Comparison of ENCODE assay signal across 1 cellular context in the genomic region with DNA sequence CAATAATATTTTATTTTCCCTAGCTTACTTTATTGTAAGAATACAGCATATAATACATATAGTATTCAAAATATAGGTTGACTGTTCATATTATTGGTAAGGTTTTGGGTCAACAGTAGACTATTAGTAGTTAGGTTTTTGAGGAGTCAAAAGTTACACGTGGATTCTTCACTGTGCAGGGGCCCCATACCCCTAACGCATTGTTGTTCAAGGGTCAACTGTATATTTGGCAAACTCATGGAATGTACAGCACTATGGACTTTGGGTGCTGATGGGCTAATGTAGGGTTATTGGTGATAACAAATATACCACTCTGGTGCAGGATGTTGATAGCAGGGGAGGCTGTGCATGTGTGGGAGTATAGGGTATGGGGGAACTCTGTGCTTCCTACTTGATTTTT.
TF ChIP-seq lines count a peak whose summit lies in the region.

No MANE protein-coding gene starts in this region.

TF ChIP-seq in HepG2, 621 proteins besides CTCF, POLR2A, EP300 and RAD21 (continued from another document and continues in another):
- TF ChIP-seq, protein P1, sequence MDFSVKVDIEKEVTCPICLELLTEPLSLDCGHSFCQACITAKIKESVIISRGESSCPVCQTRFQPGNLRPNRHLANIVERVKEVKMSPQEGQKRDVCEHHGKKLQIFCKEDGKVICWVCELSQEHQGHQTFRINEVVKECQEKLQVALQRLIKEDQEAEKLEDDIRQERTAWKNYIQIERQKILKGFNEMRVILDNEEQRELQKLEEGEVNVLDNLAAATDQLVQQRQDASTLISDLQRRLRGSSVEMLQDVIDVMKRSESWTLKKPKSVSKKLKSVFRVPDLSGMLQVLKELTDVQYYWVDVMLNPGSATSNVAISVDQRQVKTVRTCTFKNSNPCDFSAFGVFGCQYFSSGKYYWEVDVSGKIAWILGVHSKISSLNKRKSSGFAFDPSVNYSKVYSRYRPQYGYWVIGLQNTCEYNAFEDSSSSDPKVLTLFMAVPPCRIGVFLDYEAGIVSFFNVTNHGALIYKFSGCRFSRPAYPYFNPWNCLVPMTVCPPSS (IDR thresholded peaks at IDR 0.05): no peak
- TF ChIP-seq PAF1 (CRISPR knock-in tag; IDR thresholded peaks at IDR 0.05) (no peak), CHD4 (IDR thresholded peaks at IDR 0.05; ENCODE audit: borderline replicate concordance, low read length) (peak; percentile 37; the same call in 1 of the 2 replicates), ZNF790 (CRISPR knock-in tag; IDR thresholded peaks at IDR 0.05; ENCODE audit: borderline replicate concordance) (no peak), ISL2 (CRISPR knock-in tag; IDR thresholded peaks at IDR 0.05) (peak; percentile 67; the same call in 1 of the 2 replicates), ZNF792 (CRISPR knock-in tag; IDR thresholded peaks at IDR 0.05) (no peak), MYC (CRISPR knock-in tag; IDR thresholded peaks at IDR 0.05; ENCODE audit: borderline replicate concordance) (no peak), NKX3-1 (CRISPR knock-in tag; IDR thresholded peaks at IDR 0.05) (no peak), NONO (IDR thresholded peaks at IDR 0.05) (no peak), NONO (CRISPR knock-in tag; conservative IDR thresholded peaks at IDR 0.05) (0 out of 2 replicates have a peak, but pooled peaks have one; percentile 24), PHF21A (CRISPR knock-in tag; IDR thresholded peaks at IDR 0.05) (peak; percentile 38; the same call in 1 of the 2 replicates), KLF11 (CRISPR knock-in tag; IDR thresholded peaks at IDR 0.05) (no peak), HDAC6 (IDR thresholded peaks at IDR 0.05; ENCODE audit: low read depth, low read length) (no peak), TOE1 (CRISPR knock-in tag; IDR thresholded peaks at IDR 0.05) (no peak), FOXA1 (IDR thresholded peaks at IDR 0.05) (no peak), FOXA1 (CRISPR knock-in tag; IDR thresholded peaks at IDR 0.05) (peak; percentile 46), BRD4 (CRISPR knock-in tag; IDR thresholded peaks at IDR 0.05) (no peak), ZNF501 (CRISPR knock-in tag; IDR thresholded peaks at IDR 0.05) (no peak), NFE2L1 (CRISPR knock-in tag; IDR thresholded peaks at IDR 0.05; ENCODE audit: borderline replicate concordance) (no peak), AGO2 (optimal IDR thresholded peaks at IDR 0.05; ENCODE audit: low read depth, low read length) (no peak), ZNF781 (CRISPR knock-in tag; IDR thresholded peaks at IDR 0.05; ENCODE audit: borderline replicate concordance, not compliant biosample characterization) (no peak), BHLHE40 (IDR thresholded peaks at IDR 0.05; ENCODE audit: low read length) (no peak), RFX5 (IDR thresholded peaks at IDR 0.05; ENCODE audit: low read depth, low read length) (no peak), ZFP62 (CRISPR knock-in tag; IDR thresholded peaks at IDR 0.05) (no peak), ZFP36L1 (CRISPR knock-in tag; IDR thresholded peaks at IDR 0.05) (no peak), FOXC1 (CRISPR knock-in tag; IDR thresholded peaks at IDR 0.05; ENCODE audit: borderline replicate concordance) (no peak), TBL1XR1 (IDR thresholded peaks at IDR 0.05; ENCODE audit: borderline replicate concordance, low read length, partially characterized antibody) (no peak), ZSCAN29 (CRISPR knock-in tag; conservative IDR thresholded peaks at IDR 0.05) (no peak), XBP1 (CRISPR knock-in tag; IDR thresholded peaks at IDR 0.05) (no peak), PPARG (CRISPR knock-in tag; conservative IDR thresholded peaks at IDR 0.05) (0 out of 2 replicates have a peak, but pooled peaks have one; percentile 42), ZNF296 (CRISPR knock-in tag; conservative IDR thresholded peaks at IDR 0.05) (no peak), ZNF253 (CRISPR knock-in tag; IDR thresholded peaks at IDR 0.05; ENCODE audit: borderline replicate concordance) (no peak)
- TF ChIP-seq, protein P2, sequence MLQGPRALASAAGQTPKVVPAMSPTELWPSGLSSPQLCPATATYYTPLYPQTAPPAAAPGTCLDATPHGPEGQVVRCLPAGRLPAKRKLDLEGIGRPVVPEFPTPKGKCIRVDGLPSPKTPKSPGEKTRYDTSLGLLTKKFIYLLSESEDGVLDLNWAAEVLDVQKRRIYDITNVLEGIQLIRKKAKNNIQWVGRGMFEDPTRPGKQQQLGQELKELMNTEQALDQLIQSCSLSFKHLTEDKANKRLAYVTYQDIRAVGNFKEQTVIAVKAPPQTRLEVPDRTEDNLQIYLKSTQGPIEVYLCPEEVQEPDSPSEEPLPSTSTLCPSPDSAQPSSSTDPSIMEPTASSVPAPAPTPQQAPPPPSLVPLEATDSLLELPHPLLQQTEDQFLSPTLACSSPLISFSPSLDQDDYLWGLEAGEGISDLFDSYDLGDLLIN (CRISPR knock-in tag; IDR thresholded peaks at IDR 0.05; ENCODE audit: borderline replicate concordance): no peak
- TF ChIP-seq, protein P3, sequence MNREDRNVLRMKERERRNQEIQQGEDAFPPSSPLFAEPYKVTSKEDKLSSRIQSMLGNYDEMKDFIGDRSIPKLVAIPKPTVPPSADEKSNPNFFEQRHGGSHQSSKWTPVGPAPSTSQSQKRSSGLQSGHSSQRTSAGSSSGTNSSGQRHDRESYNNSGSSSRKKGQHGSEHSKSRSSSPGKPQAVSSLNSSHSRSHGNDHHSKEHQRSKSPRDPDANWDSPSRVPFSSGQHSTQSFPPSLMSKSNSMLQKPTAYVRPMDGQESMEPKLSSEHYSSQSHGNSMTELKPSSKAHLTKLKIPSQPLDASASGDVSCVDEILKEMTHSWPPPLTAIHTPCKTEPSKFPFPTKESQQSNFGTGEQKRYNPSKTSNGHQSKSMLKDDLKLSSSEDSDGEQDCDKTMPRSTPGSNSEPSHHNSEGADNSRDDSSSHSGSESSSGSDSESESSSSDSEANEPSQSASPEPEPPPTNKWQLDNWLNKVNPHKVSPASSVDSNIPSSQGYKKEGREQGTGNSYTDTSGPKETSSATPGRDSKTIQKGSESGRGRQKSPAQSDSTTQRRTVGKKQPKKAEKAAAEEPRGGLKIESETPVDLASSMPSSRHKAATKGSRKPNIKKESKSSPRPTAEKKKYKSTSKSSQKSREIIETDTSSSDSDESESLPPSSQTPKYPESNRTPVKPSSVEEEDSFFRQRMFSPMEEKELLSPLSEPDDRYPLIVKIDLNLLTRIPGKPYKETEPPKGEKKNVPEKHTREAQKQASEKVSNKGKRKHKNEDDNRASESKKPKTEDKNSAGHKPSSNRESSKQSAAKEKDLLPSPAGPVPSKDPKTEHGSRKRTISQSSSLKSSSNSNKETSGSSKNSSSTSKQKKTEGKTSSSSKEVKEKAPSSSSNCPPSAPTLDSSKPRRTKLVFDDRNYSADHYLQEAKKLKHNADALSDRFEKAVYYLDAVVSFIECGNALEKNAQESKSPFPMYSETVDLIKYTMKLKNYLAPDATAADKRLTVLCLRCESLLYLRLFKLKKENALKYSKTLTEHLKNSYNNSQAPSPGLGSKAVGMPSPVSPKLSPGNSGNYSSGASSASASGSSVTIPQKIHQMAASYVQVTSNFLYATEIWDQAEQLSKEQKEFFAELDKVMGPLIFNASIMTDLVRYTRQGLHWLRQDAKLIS (CRISPR knock-in tag; IDR thresholded peaks at IDR 0.05): no peak
- TF ChIP-seq, protein P4, sequence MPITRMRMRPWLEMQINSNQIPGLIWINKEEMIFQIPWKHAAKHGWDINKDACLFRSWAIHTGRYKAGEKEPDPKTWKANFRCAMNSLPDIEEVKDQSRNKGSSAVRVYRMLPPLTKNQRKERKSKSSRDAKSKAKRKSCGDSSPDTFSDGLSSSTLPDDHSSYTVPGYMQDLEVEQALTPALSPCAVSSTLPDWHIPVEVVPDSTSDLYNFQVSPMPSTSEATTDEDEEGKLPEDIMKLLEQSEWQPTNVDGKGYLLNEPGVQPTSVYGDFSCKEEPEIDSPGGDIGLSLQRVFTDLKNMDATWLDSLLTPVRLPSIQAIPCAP (CRISPR knock-in tag; IDR thresholded peaks at IDR 0.05; ENCODE audit: low read depth): no peak
- TF ChIP-seq, protein P5, sequence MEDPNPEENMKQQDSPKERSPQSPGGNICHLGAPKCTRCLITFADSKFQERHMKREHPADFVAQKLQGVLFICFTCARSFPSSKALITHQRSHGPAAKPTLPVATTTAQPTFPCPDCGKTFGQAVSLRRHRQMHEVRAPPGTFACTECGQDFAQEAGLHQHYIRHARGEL (CRISPR knock-in tag; IDR thresholded peaks at IDR 0.05): no peak
- TF ChIP-seq, protein P6, sequence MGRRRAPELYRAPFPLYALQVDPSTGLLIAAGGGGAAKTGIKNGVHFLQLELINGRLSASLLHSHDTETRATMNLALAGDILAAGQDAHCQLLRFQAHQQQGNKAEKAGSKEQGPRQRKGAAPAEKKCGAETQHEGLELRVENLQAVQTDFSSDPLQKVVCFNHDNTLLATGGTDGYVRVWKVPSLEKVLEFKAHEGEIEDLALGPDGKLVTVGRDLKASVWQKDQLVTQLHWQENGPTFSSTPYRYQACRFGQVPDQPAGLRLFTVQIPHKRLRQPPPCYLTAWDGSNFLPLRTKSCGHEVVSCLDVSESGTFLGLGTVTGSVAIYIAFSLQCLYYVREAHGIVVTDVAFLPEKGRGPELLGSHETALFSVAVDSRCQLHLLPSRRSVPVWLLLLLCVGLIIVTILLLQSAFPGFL (CRISPR knock-in tag; IDR thresholded peaks at IDR 0.05): no peak
- TF ChIP-seq, protein P7, sequence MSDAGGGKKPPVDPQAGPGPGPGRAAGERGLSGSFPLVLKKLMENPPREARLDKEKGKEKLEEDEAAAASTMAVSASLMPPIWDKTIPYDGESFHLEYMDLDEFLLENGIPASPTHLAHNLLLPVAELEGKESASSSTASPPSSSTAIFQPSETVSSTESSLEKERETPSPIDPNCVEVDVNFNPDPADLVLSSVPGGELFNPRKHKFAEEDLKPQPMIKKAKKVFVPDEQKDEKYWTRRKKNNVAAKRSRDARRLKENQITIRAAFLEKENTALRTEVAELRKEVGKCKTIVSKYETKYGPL (CRISPR knock-in tag; IDR thresholded peaks at IDR 0.05): no peak
- TF ChIP-seq, protein P8, sequence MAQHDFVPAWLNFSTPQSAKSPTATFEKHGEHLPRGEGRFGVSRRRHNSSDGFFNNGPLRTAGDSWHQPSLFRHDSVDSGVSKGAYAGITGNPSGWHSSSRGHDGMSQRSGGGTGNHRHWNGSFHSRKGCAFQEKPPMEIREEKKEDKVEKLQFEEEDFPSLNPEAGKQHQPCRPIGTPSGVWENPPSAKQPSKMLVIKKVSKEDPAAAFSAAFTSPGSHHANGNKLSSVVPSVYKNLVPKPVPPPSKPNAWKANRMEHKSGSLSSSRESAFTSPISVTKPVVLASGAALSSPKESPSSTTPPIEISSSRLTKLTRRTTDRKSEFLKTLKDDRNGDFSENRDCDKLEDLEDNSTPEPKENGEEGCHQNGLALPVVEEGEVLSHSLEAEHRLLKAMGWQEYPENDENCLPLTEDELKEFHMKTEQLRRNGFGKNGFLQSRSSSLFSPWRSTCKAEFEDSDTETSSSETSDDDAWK (CRISPR knock-in tag; IDR thresholded peaks at IDR 0.05): no peak
- TF ChIP-seq, protein P9, sequence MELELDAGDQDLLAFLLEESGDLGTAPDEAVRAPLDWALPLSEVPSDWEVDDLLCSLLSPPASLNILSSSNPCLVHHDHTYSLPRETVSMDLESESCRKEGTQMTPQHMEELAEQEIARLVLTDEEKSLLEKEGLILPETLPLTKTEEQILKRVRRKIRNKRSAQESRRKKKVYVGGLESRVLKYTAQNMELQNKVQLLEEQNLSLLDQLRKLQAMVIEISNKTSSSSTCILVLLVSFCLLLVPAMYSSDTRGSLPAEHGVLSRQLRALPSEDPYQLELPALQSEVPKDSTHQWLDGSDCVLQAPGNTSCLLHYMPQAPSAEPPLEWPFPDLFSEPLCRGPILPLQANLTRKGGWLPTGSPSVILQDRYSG (CRISPR knock-in tag; IDR thresholded peaks at IDR 0.05): no peak
- TF ChIP-seq, protein P10, sequence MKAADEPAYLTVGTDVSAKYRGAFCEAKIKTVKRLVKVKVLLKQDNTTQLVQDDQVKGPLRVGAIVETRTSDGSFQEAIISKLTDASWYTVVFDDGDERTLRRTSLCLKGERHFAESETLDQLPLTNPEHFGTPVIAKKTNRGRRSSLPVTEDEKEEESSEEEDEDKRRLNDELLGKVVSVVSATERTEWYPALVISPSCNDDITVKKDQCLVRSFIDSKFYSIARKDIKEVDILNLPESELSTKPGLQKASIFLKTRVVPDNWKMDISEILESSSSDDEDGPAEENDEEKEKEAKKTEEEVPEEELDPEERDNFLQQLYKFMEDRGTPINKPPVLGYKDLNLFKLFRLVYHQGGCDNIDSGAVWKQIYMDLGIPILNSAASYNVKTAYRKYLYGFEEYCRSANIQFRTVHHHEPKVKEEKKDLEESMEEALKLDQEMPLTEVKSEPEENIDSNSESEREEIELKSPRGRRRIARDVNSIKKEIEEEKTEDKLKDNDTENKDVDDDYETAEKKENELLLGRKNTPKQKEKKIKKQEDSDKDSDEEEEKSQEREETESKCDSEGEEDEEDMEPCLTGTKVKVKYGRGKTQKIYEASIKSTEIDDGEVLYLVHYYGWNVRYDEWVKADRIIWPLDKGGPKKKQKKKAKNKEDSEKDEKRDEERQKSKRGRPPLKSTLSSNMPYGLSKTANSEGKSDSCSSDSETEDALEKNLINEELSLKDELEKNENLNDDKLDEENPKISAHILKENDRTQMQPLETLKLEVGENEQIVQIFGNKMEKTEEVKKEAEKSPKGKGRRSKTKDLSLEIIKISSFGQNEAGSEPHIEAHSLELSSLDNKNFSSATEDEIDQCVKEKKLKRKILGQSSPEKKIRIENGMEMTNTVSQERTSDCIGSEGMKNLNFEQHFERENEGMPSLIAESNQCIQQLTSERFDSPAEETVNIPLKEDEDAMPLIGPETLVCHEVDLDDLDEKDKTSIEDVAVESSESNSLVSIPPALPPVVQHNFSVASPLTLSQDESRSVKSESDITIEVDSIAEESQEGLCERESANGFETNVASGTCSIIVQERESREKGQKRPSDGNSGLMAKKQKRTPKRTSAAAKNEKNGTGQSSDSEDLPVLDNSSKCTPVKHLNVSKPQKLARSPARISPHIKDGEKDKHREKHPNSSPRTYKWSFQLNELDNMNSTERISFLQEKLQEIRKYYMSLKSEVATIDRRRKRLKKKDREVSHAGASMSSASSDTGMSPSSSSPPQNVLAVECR (CRISPR knock-in tag; IDR thresholded peaks at IDR 0.05; ENCODE audit: borderline replicate concordance): no peak; the same call in 1 of the 2 replicates
- TF ChIP-seq, protein P11, sequence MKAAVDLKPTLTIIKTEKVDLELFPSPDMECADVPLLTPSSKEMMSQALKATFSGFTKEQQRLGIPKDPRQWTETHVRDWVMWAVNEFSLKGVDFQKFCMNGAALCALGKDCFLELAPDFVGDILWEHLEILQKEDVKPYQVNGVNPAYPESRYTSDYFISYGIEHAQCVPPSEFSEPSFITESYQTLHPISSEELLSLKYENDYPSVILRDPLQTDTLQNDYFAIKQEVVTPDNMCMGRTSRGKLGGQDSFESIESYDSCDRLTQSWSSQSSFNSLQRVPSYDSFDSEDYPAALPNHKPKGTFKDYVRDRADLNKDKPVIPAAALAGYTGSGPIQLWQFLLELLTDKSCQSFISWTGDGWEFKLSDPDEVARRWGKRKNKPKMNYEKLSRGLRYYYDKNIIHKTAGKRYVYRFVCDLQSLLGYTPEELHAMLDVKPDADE (CRISPR knock-in tag; IDR thresholded peaks at IDR 0.05): no peak
- TF ChIP-seq, protein P12, sequence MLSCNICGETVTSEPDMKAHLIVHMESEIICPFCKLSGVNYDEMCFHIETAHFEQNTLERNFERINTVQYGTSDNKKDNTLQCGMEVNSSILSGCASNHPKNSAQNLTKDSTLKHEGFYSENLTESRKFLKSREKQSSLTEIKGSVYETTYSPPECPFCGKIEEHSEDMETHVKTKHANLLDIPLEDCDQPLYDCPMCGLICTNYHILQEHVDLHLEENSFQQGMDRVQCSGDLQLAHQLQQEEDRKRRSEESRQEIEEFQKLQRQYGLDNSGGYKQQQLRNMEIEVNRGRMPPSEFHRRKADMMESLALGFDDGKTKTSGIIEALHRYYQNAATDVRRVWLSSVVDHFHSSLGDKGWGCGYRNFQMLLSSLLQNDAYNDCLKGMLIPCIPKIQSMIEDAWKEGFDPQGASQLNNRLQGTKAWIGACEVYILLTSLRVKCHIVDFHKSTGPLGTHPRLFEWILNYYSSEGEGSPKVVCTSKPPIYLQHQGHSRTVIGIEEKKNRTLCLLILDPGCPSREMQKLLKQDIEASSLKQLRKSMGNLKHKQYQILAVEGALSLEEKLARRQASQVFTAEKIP (CRISPR knock-in tag; IDR thresholded peaks at IDR 0.05; ENCODE audit: borderline replicate concordance): no peak
